ENCODE assay signal across 1 cellular context in the genomic region with DNA sequence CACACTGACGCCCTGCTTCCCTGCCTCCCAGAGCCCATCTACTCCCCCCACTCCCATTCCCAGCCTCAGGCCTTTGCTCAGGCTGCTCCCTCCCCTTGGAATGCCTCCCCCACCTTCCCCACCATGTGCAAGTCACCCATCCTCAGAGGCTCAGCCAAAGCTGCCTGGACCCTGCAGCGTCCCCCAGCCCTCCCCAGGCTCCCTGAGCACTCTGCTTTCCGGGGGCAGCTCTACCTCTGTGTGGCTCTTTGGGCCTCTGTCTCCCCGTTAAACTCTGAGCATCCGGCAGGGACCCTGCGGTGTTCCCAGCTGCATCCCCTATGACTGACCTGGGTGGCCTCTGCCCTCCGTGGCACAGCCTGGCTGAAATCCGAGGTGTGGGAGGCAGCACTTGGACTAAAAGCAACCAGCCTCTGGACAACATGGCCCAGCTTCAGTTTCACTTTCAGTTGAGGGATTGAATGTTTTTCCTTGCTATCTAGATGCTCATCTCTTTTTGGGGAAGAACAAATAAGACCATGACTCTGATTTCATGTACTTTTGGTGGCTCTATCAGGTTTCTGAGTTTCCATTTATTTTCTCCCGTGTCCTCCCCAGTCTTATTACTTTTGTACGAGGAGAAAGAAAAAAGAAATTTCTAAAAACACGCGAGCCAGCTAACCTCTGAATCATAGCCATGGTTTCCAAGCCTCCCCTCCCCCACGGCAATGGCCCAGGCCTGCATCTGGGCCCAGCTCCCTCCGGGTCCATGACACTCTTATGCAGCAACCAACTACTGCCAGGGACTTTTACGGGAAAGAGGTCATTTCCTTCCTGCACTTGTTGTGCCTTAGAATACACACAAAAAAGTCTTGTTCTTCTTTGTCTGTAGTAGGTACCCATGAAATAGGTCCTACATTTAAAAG.
A peak's percentile ranks its signal among the peaks of the same experiment; 100 is the strongest.
TF ChIP-seq lines count a peak whose summit lies in the region.

No MANE protein-coding gene starts in this region.

TF ChIP-seq in K562, 482 proteins besides CTCF, POLR2A, EP300 and RAD21 (continued from another document and continues in another):
- 0 out of 2 replicates have a peak, but pooled peaks have one; percentile 28 for TF ChIP-seq ZBTB40 (IDR thresholded peaks at IDR 0.05)
- no peak for TF ChIP-seq ZBTB40 (CRISPR knock-in tag; IDR thresholded peaks at IDR 0.05)
- TF ChIP-seq C11orf30 (IDR thresholded peaks at IDR 0.05; ENCODE audit: low read depth) = no peak
- TF ChIP-seq, protein P1, sequence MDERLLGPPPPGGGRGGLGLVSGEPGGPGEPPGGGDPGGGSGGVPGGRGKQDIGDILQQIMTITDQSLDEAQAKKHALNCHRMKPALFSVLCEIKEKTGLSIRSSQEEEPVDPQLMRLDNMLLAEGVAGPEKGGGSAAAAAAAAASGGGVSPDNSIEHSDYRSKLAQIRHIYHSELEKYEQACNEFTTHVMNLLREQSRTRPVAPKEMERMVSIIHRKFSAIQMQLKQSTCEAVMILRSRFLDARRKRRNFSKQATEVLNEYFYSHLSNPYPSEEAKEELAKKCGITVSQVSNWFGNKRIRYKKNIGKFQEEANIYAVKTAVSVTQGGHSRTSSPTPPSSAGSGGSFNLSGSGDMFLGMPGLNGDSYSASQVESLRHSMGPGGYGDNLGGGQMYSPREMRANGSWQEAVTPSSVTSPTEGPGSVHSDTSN (CRISPR knock-in tag; IDR thresholded peaks at IDR 0.05; ENCODE audit: low read depth) = no peak
- TF ChIP-seq, protein P1 (tag; conservative IDR thresholded peaks at IDR 0.05; ENCODE audit: low read depth) = no peak
- TF ChIP-seq, protein P2, sequence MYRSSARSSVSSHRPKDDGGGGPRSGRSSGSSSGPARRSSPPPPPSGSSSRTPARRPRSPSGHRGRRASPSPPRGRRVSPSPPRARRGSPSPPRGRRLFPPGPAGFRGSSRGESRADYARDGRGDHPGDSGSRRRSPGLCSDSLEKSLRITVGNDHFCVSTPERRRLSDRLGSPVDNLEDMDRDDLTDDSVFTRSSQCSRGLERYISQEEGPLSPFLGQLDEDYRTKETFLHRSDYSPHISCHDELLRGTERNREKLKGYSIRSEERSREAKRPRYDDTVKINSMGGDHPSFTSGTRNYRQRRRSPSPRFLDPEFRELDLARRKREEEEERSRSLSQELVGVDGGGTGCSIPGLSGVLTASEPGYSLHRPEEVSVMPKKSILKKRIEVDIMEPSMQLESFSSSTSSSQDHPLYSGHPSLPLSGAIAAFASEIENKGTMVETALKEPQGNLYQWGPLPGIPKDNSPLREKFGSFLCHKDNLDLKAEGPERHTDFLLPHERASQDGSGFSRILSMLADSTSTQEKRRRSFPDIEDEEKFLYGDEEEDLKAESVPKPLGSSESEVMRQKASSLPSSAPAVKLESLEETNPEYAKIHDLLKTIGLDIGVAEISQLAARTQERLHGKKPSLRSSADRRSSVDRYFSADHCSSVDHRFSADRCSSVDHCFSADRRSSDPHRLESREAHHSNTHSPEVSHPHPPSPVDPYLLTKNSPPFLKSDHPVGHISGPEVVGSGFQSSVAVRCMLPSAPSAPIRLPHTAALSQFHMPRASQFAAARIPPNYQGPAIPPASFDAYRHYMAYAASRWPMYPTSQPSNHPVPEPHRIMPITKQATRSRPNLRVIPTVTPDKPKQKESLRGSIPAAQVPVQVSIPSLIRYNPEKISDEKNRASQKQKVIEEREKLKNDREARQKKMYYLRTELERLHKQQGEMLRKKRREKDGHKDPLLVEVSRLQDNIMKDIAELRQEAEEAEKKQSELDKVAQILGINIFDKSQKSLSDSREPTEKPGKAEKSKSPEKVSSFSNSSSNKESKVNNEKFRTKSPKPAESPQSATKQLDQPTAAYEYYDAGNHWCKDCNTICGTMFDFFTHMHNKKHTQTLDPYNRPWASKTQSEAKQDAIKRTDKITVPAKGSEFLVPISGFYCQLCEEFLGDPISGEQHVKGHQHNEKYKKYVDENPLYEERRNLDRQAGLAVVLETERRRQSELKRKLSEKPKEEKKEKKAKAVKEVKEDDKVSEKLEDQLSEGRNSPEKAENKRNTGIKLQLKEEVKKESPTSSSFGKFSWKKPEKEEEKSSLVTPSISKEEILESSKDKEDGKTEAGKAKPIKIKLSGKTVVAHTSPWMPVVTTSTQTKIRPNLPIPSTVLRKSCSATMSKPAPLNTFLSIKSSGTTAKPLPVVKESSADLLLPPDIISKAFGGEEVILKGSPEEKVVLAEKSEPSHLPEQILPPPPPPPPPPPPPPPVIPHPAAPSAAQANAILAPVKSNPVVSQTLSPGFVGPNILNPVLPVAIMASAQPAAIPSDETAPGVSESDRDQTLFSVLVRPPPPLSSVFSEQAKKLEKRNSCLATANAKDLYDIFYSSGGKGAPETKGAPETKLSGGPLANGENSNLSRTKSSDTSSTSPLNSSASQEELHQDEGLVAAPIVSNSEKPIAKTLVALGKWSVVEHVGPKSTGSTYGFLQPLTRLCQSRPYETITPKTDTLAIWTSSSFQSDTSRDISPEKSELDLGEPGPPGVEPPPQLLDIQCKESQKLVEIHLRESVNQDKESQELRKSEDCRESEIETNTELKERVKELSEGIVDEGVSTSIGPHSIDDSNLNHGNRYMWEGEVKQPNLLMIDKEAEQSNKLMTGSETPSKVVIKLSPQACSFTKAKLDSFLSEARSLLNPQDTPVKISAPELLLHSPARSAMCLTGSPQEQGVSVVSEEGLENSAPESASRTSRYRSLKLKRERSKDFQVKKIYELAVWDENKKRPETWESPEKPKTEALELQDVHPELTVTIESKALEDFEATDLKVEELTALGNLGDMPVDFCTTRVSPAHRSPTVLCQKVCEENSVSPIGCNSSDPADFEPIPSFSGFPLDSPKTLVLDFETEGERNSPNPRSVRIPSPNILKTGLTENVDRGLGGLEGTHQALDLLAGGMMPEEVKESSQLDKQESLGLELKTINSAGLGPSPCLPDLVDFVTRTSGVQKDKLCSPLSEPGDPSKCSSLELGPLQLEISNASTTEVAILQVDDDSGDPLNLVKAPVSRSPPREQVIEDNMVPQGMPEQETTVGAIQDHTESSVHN (IDR thresholded peaks at IDR 0.05; ENCODE audit: borderline replicate concordance in 1 of 2, low read depth in 1 of 2) = 0 out of 4 replicates have a peak, but pooled peaks of 1 of the 2 experiments have one; percentile 20
- 0 out of 2 replicates have a peak, but pooled peaks have one; percentile 13 for TF ChIP-seq ZFX (CRISPR knock-in tag; IDR thresholded peaks at IDR 0.05)
- TF ChIP-seq EP400 (IDR thresholded peaks at IDR 0.05) = no peak
- TF ChIP-seq ZNF830 (CRISPR knock-in tag; IDR thresholded peaks at IDR 0.05) = no peak
- no peak for TF ChIP-seq ZBTB8A (IDR thresholded peaks at IDR 0.05; ENCODE audit: partially characterized antibody)
- TF ChIP-seq MAFG (tag; conservative IDR thresholded peaks at IDR 0.05) = no peak
- no peak for TF ChIP-seq ZBTB2 (IDR thresholded peaks at IDR 0.05)
- peak; percentile 52 for TF ChIP-seq FOXM1 (IDR thresholded peaks at IDR 0.05; ENCODE audit: low read depth)
- no peak for TF ChIP-seq FOXM1 (CRISPR knock-in tag; IDR thresholded peaks at IDR 0.05; ENCODE audit: low read depth)
- TF ChIP-seq, protein P3, sequence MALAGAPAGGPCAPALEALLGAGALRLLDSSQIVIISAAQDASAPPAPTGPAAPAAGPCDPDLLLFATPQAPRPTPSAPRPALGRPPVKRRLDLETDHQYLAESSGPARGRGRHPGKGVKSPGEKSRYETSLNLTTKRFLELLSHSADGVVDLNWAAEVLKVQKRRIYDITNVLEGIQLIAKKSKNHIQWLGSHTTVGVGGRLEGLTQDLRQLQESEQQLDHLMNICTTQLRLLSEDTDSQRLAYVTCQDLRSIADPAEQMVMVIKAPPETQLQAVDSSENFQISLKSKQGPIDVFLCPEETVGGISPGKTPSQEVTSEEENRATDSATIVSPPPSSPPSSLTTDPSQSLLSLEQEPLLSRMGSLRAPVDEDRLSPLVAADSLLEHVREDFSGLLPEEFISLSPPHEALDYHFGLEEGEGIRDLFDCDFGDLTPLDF (CRISPR knock-in tag; IDR thresholded peaks at IDR 0.05) = no peak
- TF ChIP-seq, protein P4, sequence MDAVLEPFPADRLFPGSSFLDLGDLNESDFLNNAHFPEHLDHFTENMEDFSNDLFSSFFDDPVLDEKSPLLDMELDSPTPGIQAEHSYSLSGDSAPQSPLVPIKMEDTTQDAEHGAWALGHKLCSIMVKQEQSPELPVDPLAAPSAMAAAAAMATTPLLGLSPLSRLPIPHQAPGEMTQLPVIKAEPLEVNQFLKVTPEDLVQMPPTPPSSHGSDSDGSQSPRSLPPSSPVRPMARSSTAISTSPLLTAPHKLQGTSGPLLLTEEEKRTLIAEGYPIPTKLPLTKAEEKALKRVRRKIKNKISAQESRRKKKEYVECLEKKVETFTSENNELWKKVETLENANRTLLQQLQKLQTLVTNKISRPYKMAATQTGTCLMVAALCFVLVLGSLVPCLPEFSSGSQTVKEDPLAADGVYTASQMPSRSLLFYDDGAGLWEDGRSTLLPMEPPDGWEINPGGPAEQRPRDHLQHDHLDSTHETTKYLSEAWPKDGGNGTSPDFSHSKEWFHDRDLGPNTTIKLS (IDR thresholded peaks at IDR 0.05; ENCODE audit: borderline replicate concordance, low read depth) = no peak
- no peak for TF ChIP-seq HCFC1 (IDR thresholded peaks at IDR 0.05; ENCODE audit: low read depth, low read length)
- TF ChIP-seq NR2F6 (CRISPR knock-in tag; IDR thresholded peaks at IDR 0.05) = no peak
- peak; percentile 49 to 55; a peak in 1 of 4 replicates for TF ChIP-seq FOXK2 (conservative IDR thresholded peaks at IDR 0.05 in 1 of 2, IDR thresholded peaks at IDR 0.05 in 1 of 2; ENCODE audit: low read depth in 2 of 2)
- TF ChIP-seq TRIM28 (IDR thresholded peaks at IDR 0.05) = no peak
- TF ChIP-seq NEUROD1 (IDR thresholded peaks at IDR 0.05; ENCODE audit: borderline replicate concordance, low read depth, low read length, partially characterized antibody) = no peak
